In the genomic region with DNA sequence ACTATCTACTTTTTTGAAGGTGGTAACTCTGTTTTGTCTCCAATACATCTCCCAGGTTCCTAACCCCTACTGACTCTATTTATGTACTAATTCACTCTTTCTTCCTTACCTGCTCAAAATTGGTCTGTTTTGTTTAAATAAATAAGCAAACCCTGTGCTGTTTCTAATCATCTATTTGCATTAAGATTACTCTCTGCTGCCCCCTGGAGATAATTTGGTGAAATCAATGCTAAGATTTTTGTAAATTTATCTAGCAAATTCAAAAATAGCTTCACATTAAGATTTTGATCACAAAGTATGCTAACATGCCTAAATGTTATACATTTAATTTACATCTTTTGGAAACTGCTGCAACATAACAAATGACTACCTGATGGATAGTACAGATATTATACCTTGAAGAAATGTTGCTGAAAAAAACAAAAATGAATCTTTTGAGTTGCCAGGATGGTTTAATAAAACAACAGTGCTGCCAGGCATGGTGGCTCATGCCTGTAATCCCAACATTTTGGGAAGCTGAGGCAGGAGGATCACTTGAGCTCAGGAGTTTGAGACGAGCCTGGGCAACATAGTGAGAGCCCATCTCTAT, we compare ENCODE assay signal across 1 cellular context.
TF ChIP-seq lines count a peak whose summit lies in the region.

No MANE protein-coding gene starts in this region.

TF ChIP-seq in HepG2, 621 proteins besides CTCF, POLR2A, EP300 and RAD21 (continued from another document):
- TF ChIP-seq, protein P1, sequence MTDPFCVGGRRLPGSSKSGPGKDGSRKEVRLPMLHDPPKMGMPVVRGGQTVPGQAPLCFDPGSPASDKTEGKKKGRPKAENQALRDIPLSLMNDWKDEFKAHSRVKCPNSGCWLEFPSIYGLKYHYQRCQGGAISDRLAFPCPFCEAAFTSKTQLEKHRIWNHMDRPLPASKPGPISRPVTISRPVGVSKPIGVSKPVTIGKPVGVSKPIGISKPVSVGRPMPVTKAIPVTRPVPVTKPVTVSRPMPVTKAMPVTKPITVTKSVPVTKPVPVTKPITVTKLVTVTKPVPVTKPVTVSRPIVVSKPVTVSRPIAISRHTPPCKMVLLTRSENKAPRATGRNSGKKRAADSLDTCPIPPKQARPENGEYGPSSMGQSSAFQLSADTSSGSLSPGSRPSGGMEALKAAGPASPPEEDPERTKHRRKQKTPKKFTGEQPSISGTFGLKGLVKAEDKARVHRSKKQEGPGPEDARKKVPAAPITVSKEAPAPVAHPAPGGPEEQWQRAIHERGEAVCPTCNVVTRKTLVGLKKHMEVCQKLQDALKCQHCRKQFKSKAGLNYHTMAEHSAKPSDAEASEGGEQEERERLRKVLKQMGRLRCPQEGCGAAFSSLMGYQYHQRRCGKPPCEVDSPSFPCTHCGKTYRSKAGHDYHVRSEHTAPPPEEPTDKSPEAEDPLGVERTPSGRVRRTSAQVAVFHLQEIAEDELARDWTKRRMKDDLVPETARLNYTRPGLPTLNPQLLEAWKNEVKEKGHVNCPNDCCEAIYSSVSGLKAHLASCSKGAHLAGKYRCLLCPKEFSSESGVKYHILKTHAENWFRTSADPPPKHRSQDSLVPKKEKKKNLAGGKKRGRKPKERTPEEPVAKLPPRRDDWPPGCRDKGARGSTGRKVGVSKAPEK (CRISPR knock-in tag; IDR thresholded peaks at IDR 0.05; ENCODE audit: borderline replicate concordance): no peak
- TF ChIP-seq NCOA5 (CRISPR knock-in tag; IDR thresholded peaks at IDR 0.05) (no peak), MIXL1 (CRISPR knock-in tag; IDR thresholded peaks at IDR 0.05) (0 out of 2 replicates have a peak, but pooled peaks have one; percentile 31), STAG1 (CRISPR knock-in tag; IDR thresholded peaks at IDR 0.05) (peak; percentile 34), SMC3 (IDR thresholded peaks at IDR 0.05; ENCODE audit: low read length) (peak; percentile 17; the same call in 1 of the 2 replicates), SMAD9 (CRISPR knock-in tag; IDR thresholded peaks at IDR 0.05) (no peak), ZNF777 (CRISPR knock-in tag; IDR thresholded peaks at IDR 0.05) (no peak), ZNF562 (CRISPR knock-in tag; IDR thresholded peaks at IDR 0.05; ENCODE audit: borderline replicate concordance) (no peak), ZNF788 (CRISPR knock-in tag; IDR thresholded peaks at IDR 0.05; ENCODE audit: borderline replicate concordance) (no peak), MAFG (CRISPR knock-in tag; IDR thresholded peaks at IDR 0.05) (no peak), ZNF121 (CRISPR knock-in tag; IDR thresholded peaks at IDR 0.05) (no peak), PTBP1 (IDR thresholded peaks at IDR 0.05; ENCODE audit: low read depth, low read length, poor library complexity, severe bottlenecking) (no peak), ATRX (CRISPR knock-in tag; IDR thresholded peaks at IDR 0.05; ENCODE audit: borderline replicate concordance) (no peak), ZNF570 (CRISPR knock-in tag; IDR thresholded peaks at IDR 0.05; ENCODE audit: borderline replicate concordance) (no peak), ZSCAN22 (CRISPR knock-in tag; IDR thresholded peaks at IDR 0.05) (no peak), ZSCAN25 (CRISPR knock-in tag; IDR thresholded peaks at IDR 0.05) (no peak), NR2F6 (IDR thresholded peaks at IDR 0.05) (no peak), NR2F6 (CRISPR knock-in tag; IDR thresholded peaks at IDR 0.05) (no peak), ZNF292 (CRISPR knock-in tag; IDR thresholded peaks at IDR 0.05; ENCODE audit: borderline replicate concordance, low read depth) (no peak), ZNF335 (CRISPR knock-in tag; IDR thresholded peaks at IDR 0.05) (no peak), ZKSCAN5 (CRISPR knock-in tag; IDR thresholded peaks at IDR 0.05) (no peak)
- TF ChIP-seq, protein P2, sequence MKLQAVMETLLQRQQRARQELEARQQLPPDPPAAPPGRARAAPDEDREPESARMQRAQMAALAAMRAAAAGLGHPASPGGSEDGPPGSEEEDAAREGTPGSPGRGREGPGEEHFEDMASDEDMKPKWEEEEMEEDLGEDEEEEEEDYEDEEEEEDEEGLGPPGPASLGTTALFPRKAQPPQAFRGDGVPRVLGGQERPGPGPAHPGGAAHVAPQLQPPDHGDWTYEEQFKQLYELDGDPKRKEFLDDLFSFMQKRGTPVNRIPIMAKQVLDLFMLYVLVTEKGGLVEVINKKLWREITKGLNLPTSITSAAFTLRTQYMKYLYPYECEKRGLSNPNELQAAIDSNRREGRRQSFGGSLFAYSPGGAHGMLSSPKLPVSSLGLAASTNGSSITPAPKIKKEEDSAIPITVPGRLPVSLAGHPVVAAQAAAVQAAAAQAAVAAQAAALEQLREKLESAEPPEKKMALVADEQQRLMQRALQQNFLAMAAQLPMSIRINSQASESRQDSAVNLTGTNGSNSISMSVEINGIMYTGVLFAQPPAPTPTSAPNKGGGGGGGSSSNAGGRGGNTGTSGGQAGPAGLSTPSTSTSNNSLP (IDR thresholded peaks at IDR 0.05; ENCODE audit: low read depth, low read length): peak; percentile 82
- TF ChIP-seq, protein P3, sequence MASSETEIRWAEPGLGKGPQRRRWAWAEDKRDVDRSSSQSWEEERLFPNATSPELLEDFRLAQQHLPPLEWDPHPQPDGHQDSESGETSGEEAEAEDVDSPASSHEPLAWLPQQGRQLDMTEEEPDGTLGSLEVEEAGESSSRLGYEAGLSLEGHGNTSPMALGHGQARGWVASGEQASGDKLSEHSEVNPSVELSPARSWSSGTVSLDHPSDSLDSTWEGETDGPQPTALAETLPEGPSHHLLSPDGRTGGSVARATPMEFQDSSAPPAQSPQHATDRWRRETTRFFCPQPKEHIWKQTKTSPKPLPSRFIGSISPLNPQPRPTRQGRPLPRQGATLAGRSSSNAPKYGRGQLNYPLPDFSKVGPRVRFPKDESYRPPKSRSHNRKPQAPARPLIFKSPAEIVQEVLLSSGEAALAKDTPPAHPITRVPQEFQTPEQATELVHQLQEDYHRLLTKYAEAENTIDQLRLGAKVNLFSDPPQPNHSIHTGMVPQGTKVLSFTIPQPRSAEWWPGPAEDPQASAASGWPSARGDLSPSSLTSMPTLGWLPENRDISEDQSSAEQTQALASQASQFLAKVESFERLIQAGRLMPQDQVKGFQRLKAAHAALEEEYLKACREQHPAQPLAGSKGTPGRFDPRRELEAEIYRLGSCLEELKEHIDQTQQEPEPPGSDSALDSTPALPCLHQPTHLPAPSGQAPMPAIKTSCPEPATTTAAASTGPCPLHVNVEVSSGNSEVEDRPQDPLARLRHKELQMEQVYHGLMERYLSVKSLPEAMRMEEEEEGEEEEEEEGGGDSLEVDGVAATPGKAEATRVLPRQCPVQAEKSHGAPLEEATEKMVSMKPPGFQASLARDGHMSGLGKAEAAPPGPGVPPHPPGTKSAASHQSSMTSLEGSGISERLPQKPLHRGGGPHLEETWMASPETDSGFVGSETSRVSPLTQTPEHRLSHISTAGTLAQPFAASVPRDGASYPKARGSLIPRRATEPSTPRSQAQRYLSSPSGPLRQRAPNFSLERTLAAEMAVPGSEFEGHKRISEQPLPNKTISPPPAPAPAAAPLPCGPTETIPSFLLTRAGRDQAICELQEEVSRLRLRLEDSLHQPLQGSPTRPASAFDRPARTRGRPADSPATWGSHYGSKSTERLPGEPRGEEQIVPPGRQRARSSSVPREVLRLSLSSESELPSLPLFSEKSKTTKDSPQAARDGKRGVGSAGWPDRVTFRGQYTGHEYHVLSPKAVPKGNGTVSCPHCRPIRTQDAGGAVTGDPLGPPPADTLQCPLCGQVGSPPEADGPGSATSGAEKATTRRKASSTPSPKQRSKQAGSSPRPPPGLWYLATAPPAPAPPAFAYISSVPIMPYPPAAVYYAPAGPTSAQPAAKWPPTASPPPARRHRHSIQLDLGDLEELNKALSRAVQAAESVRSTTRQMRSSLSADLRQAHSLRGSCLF (CRISPR knock-in tag; IDR thresholded peaks at IDR 0.05; ENCODE audit: borderline replicate concordance): no peak
- TF ChIP-seq, protein P4, sequence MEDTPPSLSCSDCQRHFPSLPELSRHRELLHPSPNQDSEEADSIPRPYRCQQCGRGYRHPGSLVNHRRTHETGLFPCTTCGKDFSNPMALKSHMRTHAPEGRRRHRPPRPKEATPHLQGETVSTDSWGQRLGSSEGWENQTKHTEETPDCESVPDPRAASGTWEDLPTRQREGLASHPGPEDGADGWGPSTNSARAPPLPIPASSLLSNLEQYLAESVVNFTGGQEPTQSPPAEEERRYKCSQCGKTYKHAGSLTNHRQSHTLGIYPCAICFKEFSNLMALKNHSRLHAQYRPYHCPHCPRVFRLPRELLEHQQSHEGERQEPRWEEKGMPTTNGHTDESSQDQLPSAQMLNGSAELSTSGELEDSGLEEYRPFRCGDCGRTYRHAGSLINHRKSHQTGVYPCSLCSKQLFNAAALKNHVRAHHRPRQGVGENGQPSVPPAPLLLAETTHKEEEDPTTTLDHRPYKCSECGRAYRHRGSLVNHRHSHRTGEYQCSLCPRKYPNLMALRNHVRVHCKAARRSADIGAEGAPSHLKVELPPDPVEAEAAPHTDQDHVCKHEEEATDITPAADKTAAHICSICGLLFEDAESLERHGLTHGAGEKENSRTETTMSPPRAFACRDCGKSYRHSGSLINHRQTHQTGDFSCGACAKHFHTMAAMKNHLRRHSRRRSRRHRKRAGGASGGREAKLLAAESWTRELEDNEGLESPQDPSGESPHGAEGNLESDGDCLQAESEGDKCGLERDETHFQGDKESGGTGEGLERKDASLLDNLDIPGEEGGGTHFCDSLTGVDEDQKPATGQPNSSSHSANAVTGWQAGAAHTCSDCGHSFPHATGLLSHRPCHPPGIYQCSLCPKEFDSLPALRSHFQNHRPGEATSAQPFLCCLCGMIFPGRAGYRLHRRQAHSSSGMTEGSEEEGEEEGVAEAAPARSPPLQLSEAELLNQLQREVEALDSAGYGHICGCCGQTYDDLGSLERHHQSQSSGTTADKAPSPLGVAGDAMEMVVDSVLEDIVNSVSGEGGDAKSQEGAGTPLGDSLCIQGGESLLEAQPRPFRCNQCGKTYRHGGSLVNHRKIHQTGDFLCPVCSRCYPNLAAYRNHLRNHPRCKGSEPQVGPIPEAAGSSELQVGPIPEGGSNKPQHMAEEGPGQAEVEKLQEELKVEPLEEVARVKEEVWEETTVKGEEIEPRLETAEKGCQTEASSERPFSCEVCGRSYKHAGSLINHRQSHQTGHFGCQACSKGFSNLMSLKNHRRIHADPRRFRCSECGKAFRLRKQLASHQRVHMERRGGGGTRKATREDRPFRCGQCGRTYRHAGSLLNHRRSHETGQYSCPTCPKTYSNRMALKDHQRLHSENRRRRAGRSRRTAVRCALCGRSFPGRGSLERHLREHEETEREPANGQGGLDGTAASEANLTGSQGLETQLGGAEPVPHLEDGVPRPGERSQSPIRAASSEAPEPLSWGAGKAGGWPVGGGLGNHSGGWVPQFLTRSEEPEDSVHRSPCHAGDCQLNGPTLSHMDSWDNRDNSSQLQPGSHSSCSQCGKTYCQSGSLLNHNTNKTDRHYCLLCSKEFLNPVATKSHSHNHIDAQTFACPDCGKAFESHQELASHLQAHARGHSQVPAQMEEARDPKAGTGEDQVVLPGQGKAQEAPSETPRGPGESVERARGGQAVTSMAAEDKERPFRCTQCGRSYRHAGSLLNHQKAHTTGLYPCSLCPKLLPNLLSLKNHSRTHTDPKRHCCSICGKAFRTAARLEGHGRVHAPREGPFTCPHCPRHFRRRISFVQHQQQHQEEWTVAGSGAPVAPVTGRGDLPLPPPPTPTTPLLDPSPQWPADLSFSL (CRISPR knock-in tag; IDR thresholded peaks at IDR 0.05): no peak
- TF ChIP-seq, protein P5, sequence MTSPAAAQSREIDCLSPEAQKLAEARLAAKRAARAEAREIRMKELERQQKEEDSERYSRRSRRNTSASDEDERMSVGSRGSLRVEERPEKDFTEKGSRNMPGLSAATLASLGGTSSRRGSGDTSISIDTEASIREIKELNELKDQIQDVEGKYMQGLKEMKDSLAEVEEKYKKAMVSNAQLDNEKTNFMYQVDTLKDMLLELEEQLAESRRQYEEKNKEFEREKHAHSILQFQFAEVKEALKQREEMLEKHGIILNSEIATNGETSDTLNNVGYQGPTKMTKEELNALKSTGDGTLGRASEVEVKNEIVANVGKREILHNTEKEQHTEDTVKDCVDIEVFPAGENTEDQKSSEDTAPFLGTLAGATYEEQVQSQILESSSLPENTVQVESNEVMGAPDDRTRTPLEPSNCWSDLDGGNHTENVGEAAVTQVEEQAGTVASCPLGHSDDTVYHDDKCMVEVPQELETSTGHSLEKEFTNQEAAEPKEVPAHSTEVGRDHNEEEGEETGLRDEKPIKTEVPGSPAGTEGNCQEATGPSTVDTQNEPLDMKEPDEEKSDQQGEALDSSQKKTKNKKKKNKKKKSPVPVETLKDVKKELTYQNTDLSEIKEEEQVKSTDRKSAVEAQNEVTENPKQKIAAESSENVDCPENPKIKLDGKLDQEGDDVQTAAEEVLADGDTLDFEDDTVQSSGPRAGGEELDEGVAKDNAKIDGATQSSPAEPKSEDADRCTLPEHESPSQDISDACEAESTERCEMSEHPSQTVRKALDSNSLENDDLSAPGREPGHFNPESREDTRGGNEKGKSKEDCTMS (CRISPR knock-in tag; conservative IDR thresholded peaks at IDR 0.05): no peak
